In genomic region chr9:101354765-101355708, GRCh38 we compare ENCODE assay signal across 1 cellular context.
TF ChIP-seq lines count a peak whose summit lies in the region.

No MANE protein-coding gene starts in this region.

TF ChIP-seq in HepG2, 621 proteins besides CTCF, POLR2A, EP300 and RAD21 (continued from another document and continues in another):
- TF ChIP-seq TFDP2 (CRISPR knock-in tag; IDR thresholded peaks at IDR 0.05) = peak; percentile 8; the same call in 1 of the 2 replicates
- TF ChIP-seq KAT8 (CRISPR knock-in tag; IDR thresholded peaks at IDR 0.05) = peak; percentile 5; the same call in 1 of the 2 replicates
- no peak for TF ChIP-seq FOXP1 (IDR thresholded peaks at IDR 0.05)
- TF ChIP-seq FOXP1 (CRISPR knock-in tag; IDR thresholded peaks at IDR 0.05) = no peak
- TF ChIP-seq ZSCAN21 (CRISPR knock-in tag; IDR thresholded peaks at IDR 0.05; ENCODE audit: borderline replicate concordance) = no peak
- no peak for TF ChIP-seq TBX3 (IDR thresholded peaks at IDR 0.05; ENCODE audit: borderline replicate concordance)
- no peak for TF ChIP-seq TAF1 (CRISPR knock-in tag; IDR thresholded peaks at IDR 0.05)
- no peak for TF ChIP-seq RELA (CRISPR knock-in tag; IDR thresholded peaks at IDR 0.05)
- no peak for TF ChIP-seq ZZZ3 (CRISPR knock-in tag; IDR thresholded peaks at IDR 0.05; ENCODE audit: borderline replicate concordance)
- TF ChIP-seq SNAPC5 (CRISPR knock-in tag; IDR thresholded peaks at IDR 0.05; ENCODE audit: borderline replicate concordance) = no peak
- no peak for TF ChIP-seq HES4 (CRISPR knock-in tag; IDR thresholded peaks at IDR 0.05; ENCODE audit: borderline replicate concordance)
- TF ChIP-seq PHF21A (CRISPR knock-in tag; IDR thresholded peaks at IDR 0.05) = no peak
- no peak for TF ChIP-seq ZC3H4 (CRISPR knock-in tag; IDR thresholded peaks at IDR 0.05; ENCODE audit: borderline replicate concordance)
- TF ChIP-seq ZNF710 (CRISPR knock-in tag; IDR thresholded peaks at IDR 0.05; ENCODE audit: borderline replicate concordance) = no peak; the same call in 1 of the 2 replicates
- TF ChIP-seq LCORL (IDR thresholded peaks at IDR 0.05) = no peak
- no peak for TF ChIP-seq LCORL (CRISPR knock-in tag; IDR thresholded peaks at IDR 0.05)
- no peak for TF ChIP-seq ZNF432 (CRISPR knock-in tag; IDR thresholded peaks at IDR 0.05; ENCODE audit: borderline replicate concordance)
- no peak for TF ChIP-seq ZNF33A (CRISPR knock-in tag; IDR thresholded peaks at IDR 0.05; ENCODE audit: borderline replicate concordance)
- TF ChIP-seq CERS6 (CRISPR knock-in tag; IDR thresholded peaks at IDR 0.05) = no peak
- TF ChIP-seq RORA (CRISPR knock-in tag; IDR thresholded peaks at IDR 0.05) = no peak
- TF ChIP-seq NR3C1 (CRISPR knock-in tag; IDR thresholded peaks at IDR 0.05) = no peak
- TF ChIP-seq NFE2L1 (CRISPR knock-in tag; IDR thresholded peaks at IDR 0.05; ENCODE audit: borderline replicate concordance) = peak; percentile 54; the same call in 1 of the 2 replicates
- no peak for TF ChIP-seq PHF5A (CRISPR knock-in tag; IDR thresholded peaks at IDR 0.05; ENCODE audit: low read depth, unreplicated experiment)
- TF ChIP-seq NR1H2 (CRISPR knock-in tag; IDR thresholded peaks at IDR 0.05; ENCODE audit: borderline replicate concordance, low read depth) = no peak
- TF ChIP-seq ZKSCAN1 (IDR thresholded peaks at IDR 0.05; ENCODE audit: low read length) = no peak
- no peak; the same call in 1 of the 2 replicates for TF ChIP-seq ZSCAN31 (CRISPR knock-in tag; IDR thresholded peaks at IDR 0.05; ENCODE audit: low read depth)
- no peak for TF ChIP-seq PATZ1 (CRISPR knock-in tag; IDR thresholded peaks at IDR 0.05)
- TF ChIP-seq ZNF18 (CRISPR knock-in tag; IDR thresholded peaks at IDR 0.05; ENCODE audit: insufficient replicate concordance) = no peak
- no peak for TF ChIP-seq KDM5A (IDR thresholded peaks at IDR 0.05; ENCODE audit: borderline replicate concordance, low read length)
- peak; percentile 78; the same call in 1 of the 2 replicates for TF ChIP-seq EEA1 (CRISPR knock-in tag; IDR thresholded peaks at IDR 0.05; ENCODE audit: borderline replicate concordance)
- TF ChIP-seq ZNF354B (CRISPR knock-in tag; IDR thresholded peaks at IDR 0.05) = no peak
- TF ChIP-seq SIX4 (CRISPR knock-in tag; IDR thresholded peaks at IDR 0.05) = no peak
- TF ChIP-seq HNF4G (IDR thresholded peaks at IDR 0.05; ENCODE audit: borderline replicate concordance, low read depth, low read length) = no peak
- no peak for TF ChIP-seq HNF4G (CRISPR knock-in tag; IDR thresholded peaks at IDR 0.05; ENCODE audit: borderline replicate concordance, low read depth)
- TF ChIP-seq PRDM10 (CRISPR knock-in tag; IDR thresholded peaks at IDR 0.05; ENCODE audit: low read depth) = no peak
- TF ChIP-seq ZNF382 (CRISPR knock-in tag; IDR thresholded peaks at IDR 0.05; ENCODE audit: borderline replicate concordance) = no peak
- TF ChIP-seq HMG20B (CRISPR knock-in tag; conservative IDR thresholded peaks at IDR 0.05) = no peak
- no peak for TF ChIP-seq DMAP1 (CRISPR knock-in tag; IDR thresholded peaks at IDR 0.05)
- TF ChIP-seq ZNF318 (CRISPR knock-in tag; IDR thresholded peaks at IDR 0.05) = peak; percentile 88; the same call in 1 of the 2 replicates
- peak; percentile 55 for TF ChIP-seq ZNF781 (CRISPR knock-in tag; IDR thresholded peaks at IDR 0.05; ENCODE audit: borderline replicate concordance, not compliant biosample characterization)
- no peak for TF ChIP-seq DPF2 (CRISPR knock-in tag; IDR thresholded peaks at IDR 0.05; ENCODE audit: borderline replicate concordance, low read depth)
- no peak for TF ChIP-seq PRMT3 (CRISPR knock-in tag; IDR thresholded peaks at IDR 0.05; ENCODE audit: borderline replicate concordance, low read depth)
- no peak for TF ChIP-seq MLX (CRISPR knock-in tag; IDR thresholded peaks at IDR 0.05)
- no peak for TF ChIP-seq NR2C2 (CRISPR knock-in tag; IDR thresholded peaks at IDR 0.05; ENCODE audit: borderline replicate concordance)
